Comparison of ENCODE assay signal across 9 cellular contexts in the genomic region with DNA sequence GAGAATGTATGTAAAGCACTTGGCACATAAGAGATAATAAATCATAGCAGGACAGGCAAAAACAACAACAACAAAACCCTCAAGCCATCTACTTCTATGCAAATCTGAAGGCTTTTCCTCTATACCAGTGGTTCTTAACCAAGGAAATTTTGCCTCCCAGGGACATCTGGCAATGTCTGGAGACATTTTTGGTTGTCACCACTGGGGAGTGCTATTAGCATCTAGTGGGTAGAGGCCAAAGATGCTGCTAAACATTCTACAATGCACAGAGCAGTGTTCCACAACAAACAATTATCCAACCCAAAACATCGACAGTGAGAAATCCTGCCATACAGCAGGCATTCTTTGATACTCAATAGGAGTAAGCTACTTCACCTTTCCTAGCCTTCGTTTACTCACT. TPM values are rescaled to one million over a fixed set of nuclear protein-coding genes. Genes with fewer than 3 reads are reported as not detected.
DNase-seq lines count a peak whose midpoint lies in the region; ATAC-seq and TF ChIP-seq lines count a peak whose summit lies in the region.
"Had no signal": no experiment of that assay in that cellular context is flagged by ENCODE, and none has a peak within 500 bp of the region (broad histone marks: within the 10 kb centered on the region; RNA-seq: fewer than 3 reads in every experiment).

No MANE protein-coding gene starts in this region.

- ATAC-seq in Right ventricle myocardium inferior (peak; percentile 39), left cardiac atrium (no peak), GM18868 (IDR thresholded peaks at IDR 0.05; ENCODE audit: unreplicated experiment) (no peak), GM19397 (IDR thresholded peaks at IDR 0.05; ENCODE audit: unreplicated experiment) (no peak)

- intact Hi-C loops in Right ventricle myocardium inferior (cut with DNase I) (loop anchor here (2.0 kb wide), 1 partner anchor 37 kb away; no protein-coding TSS in a partner anchor), left cardiac atrium (cut with DNase I) (loop anchor here (5.0 kb wide), 2 partner anchors 35 to 40 kb away; no protein-coding TSS in a partner anchor), PC-9 (cut with micrococcal nuclease; ENCODE audit: unreplicated experiment) (no loop called here)

- POLR2A ChIA-PET in PC-9 (lab: Charles Lee; ENCODE audit: unreplicated experiment): no interaction called here

- H3K9me3 ChIP-seq in PC-9 (ENCODE audit: insufficient read depth, low read depth): no peaks in the 10 kb centered on the region; the same call in 1 of the 2 replicates

- H3K4me1 Mint-ChIP-seq in type B pancreatic cell (ENCODE audit: unreplicated experiment): no peaks in the 10 kb centered on the region

- no peak overlapping the region for H3K27ac ChIP-seq in PC-9

- H3K27me3 ChIP-seq in PC-9 (ENCODE audit: insufficient read depth, low read depth): no peaks in the 10 kb centered on the region

- H3K4me2 ChIP-seq in PC-9: no peak overlapping the region

- no TSS peak for BruUV-seq in PC-9 (replicated peaks; lab: Mats Ljungman, UMichigan)

- no peaks in the 10 kb centered on the region for H3K9me3 Mint-ChIP-seq in type B pancreatic cell

- H3K4me1 ChIP-seq in PC-9 (replicated peaks; ENCODE audit: insufficient read depth): no peaks in the 10 kb centered on the region

- H3F3A ChIP-seq in PC-9 (ENCODE audit: insufficient read depth, low read depth): no peaks in the 10 kb centered on the region

- H3K79me2 ChIP-seq in PC-9 (ENCODE audit: low read depth): no peaks in the 10 kb centered on the region

- no peaks in the 10 kb centered on the region for H3K9me2 ChIP-seq in PC-9 (ENCODE audit: insufficient read depth)

- H3K4me3 Mint-ChIP-seq in type B pancreatic cell: no peak overlapping the region

- no peak for DNase-seq in Right ventricle myocardium inferior (ENCODE audit: missing footprints)
- no peak for DNase-seq in left cardiac atrium
- no peak for DNase-seq in PC-9
- DNase-seq in fibroblast of villous mesenchyme (ENCODE audit: low read depth): peak; percentile 25
- no peak for DNase-seq in type B pancreatic cell (ENCODE audit: extremely low spot score, unreplicated experiment)
- no peak for DNase-seq in GDM1 (lab: John Stamatoyannopoulos, UW)
- DNase-seq: SHP77 treated with DMSO at 0.1 percent for 48 hours had no signal

- no peak overlapping the region for H3K27ac Mint-ChIP-seq in type B pancreatic cell

- H4K20me1 ChIP-seq in PC-9 (ENCODE audit: insufficient read depth): no peaks in the 10 kb centered on the region

- no peaks in the 10 kb centered on the region for H3K36me3 ChIP-seq in PC-9 (ENCODE audit: low read depth)

- H3K36me3 Mint-ChIP-seq in type B pancreatic cell: peaks cover 9% of the 10 kb centered on the region

- H3K4me3 ChIP-seq in PC-9 (no peak overlapping the region), fibroblast of villous mesenchyme (ENCODE audit: low read depth, low read length) (no peak overlapping the region)

- H2AFZ ChIP-seq in PC-9: no peak overlapping the region

- H3K27me3 Mint-ChIP-seq in type B pancreatic cell: no peaks in the 10 kb centered on the region

- TF ChIP-seq CTCF in PC-9 (conservative IDR thresholded peaks at IDR 0.05) (peak; percentile 26; the same call in 1 of the 2 replicates), fibroblast of villous mesenchyme (IDR thresholded peaks at IDR 0.05; ENCODE audit: insufficient read depth, low read depth, low read length) (peak; percentile 44), type B pancreatic cell (conservative IDR thresholded peaks at IDR 0.05) (peak; percentile 22)

- CTCF ChIA-PET in PC-9 (lab: Charles Lee): interaction anchor here (0.5 kb wide), 1 partner anchor 559 kb away, joined by 3 read pairs; no protein-coding TSS in a partner anchor

RNA-seq across cellular contexts. Expression of gene NDRG3, which starts 28.2 kb away (rescaled TPM):
- total RNA-seq in Right ventricle myocardium inferior (27.9 TPM), left cardiac atrium (10 to 100 TPM; 25.8 to 32.7 TPM), PC-9 (2021) (40.7 and 55.6 TPM in 2 replicates), fibroblast of villous mesenchyme (18.0 and 30.7 TPM in 2 replicates), type B pancreatic cell (ENCODE audit: low replicate concordance) (24.9 and 31.5 TPM in 2 replicates)

RNA-seq across cellular contexts. Expression of gene DSN1, which starts 55.9 kb away (rescaled TPM):
- total RNA-seq in Right ventricle myocardium inferior (4.4 TPM), left cardiac atrium (1 to 10 TPM; 5.0 to 6.7 TPM), PC-9 (2021) (29.2 and 32.4 TPM in 2 replicates), fibroblast of villous mesenchyme (13.9 and 16.8 TPM in 2 replicates), type B pancreatic cell (ENCODE audit: low replicate concordance) (20.0 and 24.1 TPM in 2 replicates)
